In the genomic region with DNA sequence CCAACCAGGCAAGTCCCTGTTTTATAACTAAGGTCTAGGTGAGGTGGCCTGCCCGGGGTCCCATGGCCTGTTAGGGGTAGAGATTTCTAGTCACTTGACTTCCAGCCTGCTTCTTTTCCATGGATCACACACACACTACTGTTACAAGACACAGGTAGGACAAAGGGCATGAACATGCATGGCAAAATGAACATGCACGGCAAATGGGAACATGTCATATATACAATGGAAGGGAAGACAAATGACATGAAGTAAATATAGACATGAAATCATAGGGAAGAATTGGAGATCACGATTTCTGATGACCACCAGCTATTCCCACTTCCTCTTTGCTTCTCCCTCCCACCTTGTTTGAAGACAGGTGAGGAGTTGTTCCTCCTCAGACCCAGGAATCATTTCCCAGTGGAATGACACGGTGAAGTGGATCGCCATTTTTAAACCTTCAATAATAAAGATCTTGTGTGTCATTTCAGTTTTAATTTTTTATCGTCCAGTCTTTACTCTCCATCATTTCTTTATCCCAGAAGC, we compare ENCODE assay signal across 12 cellular contexts. TPM values are rescaled to one million over a fixed set of nuclear protein-coding genes. Genes with fewer than 3 reads are reported as not detected.
A peak's percentile ranks its signal among the peaks of the same experiment; 100 is the strongest.
DNase-seq lines count a peak whose midpoint lies in the region; ATAC-seq and TF ChIP-seq lines count a peak whose summit lies in the region.
"Had no signal": no experiment of that assay in that cellular context is flagged by ENCODE, and none has a peak within 500 bp of the region (broad histone marks: within the 10 kb centered on the region; RNA-seq: fewer than 3 reads in every experiment).

No MANE protein-coding gene starts in this region.

- intact Hi-C loops in psoas muscle (cut with DNase I), result loop anchor here in 1 of 2 donors (5.0 kb wide), 1 partner anchor 46 kb away; a partner anchor contains a TSS

- CTCF ChIA-PET in T-cell (lab: Charles Lee), result interaction anchor here in 1 of 2 donors (0.5 kb wide), 1 partner anchor 33 kb away, joined by 3 read pairs; no protein-coding TSS in a partner anchor

- peak overlapping the region; percentile 10 for H3K27ac ChIP-seq in epithelial cell of prostate
- peak overlapping the region; percentile 67 for H3K27ac ChIP-seq in psoas muscle

- H3K9me3 Mint-ChIP-seq in stimulated activated naive CD8-positive, alpha-beta T cell treated with anti-CD3 and anti-CD28 coated beads, Interleukin-15, Interleukin-2, amounts not matched to agents 100 ng/mL and 50 ng/mL, for 24 hours, result no peaks in the 10 kb centered on the region
- H3K9me3 Mint-ChIP-seq in stimulated activated naive CD8-positive, alpha-beta T cell treated with anti-CD3 and anti-CD28 coated beads, Interleukin-15, amount 100 ng/mL, for 72 hours, result peaks cover 7 to 9% of the 10 kb centered on the region in 2 donors
- H3K9me3 Mint-ChIP-seq in T-cell, result peaks cover 4 to 12% (median 8%) of the 10 kb centered on the region in 3 donors
- H3K9me3 Mint-ChIP-seq in activated T-cell treated with anti-CD3 and anti-CD28 coated beads, Interleukin-2, amount 50 U/mL, for 24 hours, result peaks cover 7% of the 10 kb centered on the region
- H3K9me3 Mint-ChIP-seq: activated naive CD8-positive, alpha-beta T cell treated with anti-CD3 and anti-CD28 coated beads, Interleukin-2, amount 10 ng/mL, durations not matched to agents 7 days and 5 days had no signal

- H3K4me1 Mint-ChIP-seq in stimulated activated naive CD8-positive, alpha-beta T cell treated with anti-CD3 and anti-CD28 coated beads, Interleukin-15, Interleukin-2, amounts not matched to agents 100 ng/mL and 50 ng/mL, for 24 hours (ENCODE audit: low read depth), result peaks cover 23% of the 10 kb centered on the region
- peaks cover 36% of the 10 kb centered on the region for H3K4me1 Mint-ChIP-seq in stimulated activated naive CD8-positive, alpha-beta T cell treated with anti-CD3 and anti-CD28 coated beads, Interleukin-15, amount 100 ng/mL, for 72 hours
- H3K4me1 Mint-ChIP-seq in T-cell, result peaks cover 6 to 13% (median 13%) of the 10 kb centered on the region in 3 donors
- H3K4me1 Mint-ChIP-seq in activated T-cell treated with anti-CD3 and anti-CD28 coated beads, Interleukin-2, amount 50 U/mL, for 24 hours (ENCODE audit: low read depth), result peaks cover 26% of the 10 kb centered on the region

- peaks cover 5% of the 10 kb centered on the region for H3K4me1 ChIP-seq in psoas muscle

- WGBS in psoas muscle, 3 donors, result 62 to 77% (median 73%) methylated on average over 6 of the region's 6 CpGs

- no peak for ATAC-seq in stimulated activated naive CD8-positive, alpha-beta T cell treated with anti-CD3 and anti-CD28 coated beads, Interleukin-15, amount 100 ng/mL, for 72 hours
- ATAC-seq in psoas muscle (no peak), T-cell (replicated peaks in 1 of 4) (no peak), HG03565 (IDR thresholded peaks at IDR 0.05; ENCODE audit: unreplicated experiment) (no peak)

- peaks cover 0 to 2% (median 0%) of the 10 kb centered on the region in 3 donors for H3K27me3 ChIP-seq in psoas muscle (ENCODE audit: insufficient read depth in 3 of 3, low read length in 2 of 3)

- no peak for DNase-seq in stimulated activated naive CD8-positive, alpha-beta T cell treated with anti-CD3 and anti-CD28 coated beads, Interleukin-15, amount 100 ng/mL, for 72 hours
- no peak for DNase-seq in epithelial cell of prostate (ENCODE audit: low read depth, low spot score)
- no peak for DNase-seq in psoas muscle
- DNase-seq in T-cell, result no peak
- no peak for DNase-seq in activated T-cell treated with anti-CD3 and anti-CD28 coated beads, Interleukin-2, amount 50 U/mL, for 24 hours
- DNase-seq in NCI-H1930 (lab: John Stamatoyannopoulos, UW), result no peak
- DNase-seq: activated CD8-positive, alpha-beta memory T cell treated with anti-CD3 and anti-CD28 coated beads, Interleukin-2, amount 50 U/mL, for 4 hours; activated naive CD8-positive, alpha-beta T cell treated with anti-CD3 and anti-CD28 coated beads, Interleukin-2, amount 10 ng/mL, durations not matched to agents 7 days and 5 days; DMS53; NCI-H1092 treated with DMSO at 0.1 percent for 48 hours had no signal

- POLR2A ChIA-PET in T-cell (lab: Charles Lee), result interaction anchor here in 1 of 2 donors (0.5 to 0.7 kb wide), 2 partner anchors 48 to 1030 kb away, joined by 3 to 5 read pairs; a partner anchor contains a TSS

- no peak for TF ChIP-seq CTCF in psoas muscle (IDR thresholded peaks at IDR 0.05)

- no peaks in the 10 kb centered on the region for H3K36me3 ChIP-seq in psoas muscle (ENCODE audit: insufficient read depth in 1 of 2, low read depth in 1 of 2)

- no peaks in the 10 kb centered on the region for H3K36me3 Mint-ChIP-seq in stimulated activated naive CD8-positive, alpha-beta T cell treated with anti-CD3 and anti-CD28 coated beads, Interleukin-15, Interleukin-2, amounts not matched to agents 100 ng/mL and 50 ng/mL, for 24 hours (ENCODE audit: low read depth)
- no peaks in the 10 kb centered on the region for H3K36me3 Mint-ChIP-seq in T-cell
- no peaks in the 10 kb centered on the region for H3K36me3 Mint-ChIP-seq in activated T-cell treated with anti-CD3 and anti-CD28 coated beads, Interleukin-2, amount 50 U/mL, for 24 hours (ENCODE audit: low read depth)

- no peak overlapping the region for H3K4me3 Mint-ChIP-seq in stimulated activated naive CD8-positive, alpha-beta T cell treated with anti-CD3 and anti-CD28 coated beads, Interleukin-15, Interleukin-2, amounts not matched to agents 100 ng/mL and 50 ng/mL, for 24 hours
- H3K4me3 Mint-ChIP-seq in stimulated activated naive CD8-positive, alpha-beta T cell treated with anti-CD3 and anti-CD28 coated beads, Interleukin-15, amount 100 ng/mL, for 72 hours, result no peak overlapping the region
- peak overlapping the region in 1 of 3 donors; percentile 84 for H3K4me3 Mint-ChIP-seq in T-cell
- no peak overlapping the region for H3K4me3 Mint-ChIP-seq in activated T-cell treated with anti-CD3 and anti-CD28 coated beads, Interleukin-2, amount 50 U/mL, for 24 hours
- H3K4me3 Mint-ChIP-seq: activated naive CD8-positive, alpha-beta T cell treated with anti-CD3 and anti-CD28 coated beads, Interleukin-2, amount 10 ng/mL, durations not matched to agents 7 days and 5 days had no signal

- no peaks in the 10 kb centered on the region for H3K9me3 ChIP-seq in psoas muscle

- H3K27me3 Mint-ChIP-seq in stimulated activated naive CD8-positive, alpha-beta T cell treated with anti-CD3 and anti-CD28 coated beads, Interleukin-15, Interleukin-2, amounts not matched to agents 100 ng/mL and 50 ng/mL, for 24 hours, result peaks cover 17% of the 10 kb centered on the region
- peaks cover 10% of the 10 kb centered on the region for H3K27me3 Mint-ChIP-seq in stimulated activated naive CD8-positive, alpha-beta T cell treated with anti-CD3 and anti-CD28 coated beads, Interleukin-15, amount 100 ng/mL, for 72 hours
- no peaks in the 10 kb centered on the region for H3K27me3 Mint-ChIP-seq in T-cell
- peaks cover 6% of the 10 kb centered on the region for H3K27me3 Mint-ChIP-seq in activated T-cell treated with anti-CD3 and anti-CD28 coated beads, Interleukin-2, amount 50 U/mL, for 24 hours

- H3K4me3 ChIP-seq in psoas muscle, result no peak overlapping the region

- H3K27ac Mint-ChIP-seq in stimulated activated naive CD8-positive, alpha-beta T cell treated with anti-CD3 and anti-CD28 coated beads, Interleukin-15, Interleukin-2, amounts not matched to agents 100 ng/mL and 50 ng/mL, for 24 hours, result peak overlapping the region; percentile 4
- H3K27ac Mint-ChIP-seq in stimulated activated naive CD8-positive, alpha-beta T cell treated with anti-CD3 and anti-CD28 coated beads, Interleukin-15, amount 100 ng/mL, for 72 hours, result peak overlapping the region in 1 of 2 donors; percentile 5
- H3K27ac Mint-ChIP-seq in T-cell, result no peak overlapping the region
- H3K27ac Mint-ChIP-seq in activated T-cell treated with anti-CD3 and anti-CD28 coated beads, Interleukin-2, amount 50 U/mL, for 24 hours, result no peak overlapping the region
- H3K27ac Mint-ChIP-seq: activated naive CD8-positive, alpha-beta T cell treated with anti-CD3 and anti-CD28 coated beads, Interleukin-2, amount 10 ng/mL, durations not matched to agents 7 days and 5 days had no signal

RNA-seq across cellular contexts. Expression of a gene that starts 47.6 kb away (rescaled TPM):
- total RNA-seq in psoas muscle, result 10 to 100 TPM; 13.5 to 51.3 (median 26.3) TPM
- polyA plus RNA-seq in psoas muscle, result 10 to 100 TPM in 2 of 3 donors, 1 to 10 TPM in 1; 6.6 to 29.2 (median 10.1) TPM
- 10 to 100 TPM in 2 of 5 donors, 1 to 10 TPM in 3; 1.5 to 20.1 (median 3.1) TPM for total RNA-seq in T-cell
